Comparison of ENCODE assay signal across 1 cellular context in genomic region chr4:87523307-87523706, GRCh38.
A peak's percentile ranks its signal among the peaks of the same experiment; 100 is the strongest.
TF ChIP-seq lines count a peak whose summit lies in the region.

No MANE protein-coding gene starts in this region.

TF ChIP-seq in IMR-90, 13 proteins besides CTCF, POLR2A, EP300 and RAD21:
- no peak for TF ChIP-seq CHD1 (IDR thresholded peaks at IDR 0.05; ENCODE audit: low read depth, low read length)
- TF ChIP-seq FOS (IDR thresholded peaks at IDR 0.05; ENCODE audit: low read depth, low read length): no peak
- TF ChIP-seq ELK1 (IDR thresholded peaks at IDR 0.05; ENCODE audit: borderline replicate concordance, low read depth, low read length): no peak
- TF ChIP-seq CEBPB (IDR thresholded peaks at IDR 0.05; ENCODE audit: low read depth, low read length): no peak
- TF ChIP-seq SMC3 (IDR thresholded peaks at IDR 0.05; ENCODE audit: low read depth, low read length): no peak
- TF ChIP-seq USF2 (IDR thresholded peaks at IDR 0.05; ENCODE audit: low read depth, low read length): no peak
- peak; percentile 88 for TF ChIP-seq MAFK (IDR thresholded peaks at IDR 0.05; ENCODE audit: low read depth, low read length)
